ENCODE assay signal across 17 cellular contexts in the genomic region with DNA sequence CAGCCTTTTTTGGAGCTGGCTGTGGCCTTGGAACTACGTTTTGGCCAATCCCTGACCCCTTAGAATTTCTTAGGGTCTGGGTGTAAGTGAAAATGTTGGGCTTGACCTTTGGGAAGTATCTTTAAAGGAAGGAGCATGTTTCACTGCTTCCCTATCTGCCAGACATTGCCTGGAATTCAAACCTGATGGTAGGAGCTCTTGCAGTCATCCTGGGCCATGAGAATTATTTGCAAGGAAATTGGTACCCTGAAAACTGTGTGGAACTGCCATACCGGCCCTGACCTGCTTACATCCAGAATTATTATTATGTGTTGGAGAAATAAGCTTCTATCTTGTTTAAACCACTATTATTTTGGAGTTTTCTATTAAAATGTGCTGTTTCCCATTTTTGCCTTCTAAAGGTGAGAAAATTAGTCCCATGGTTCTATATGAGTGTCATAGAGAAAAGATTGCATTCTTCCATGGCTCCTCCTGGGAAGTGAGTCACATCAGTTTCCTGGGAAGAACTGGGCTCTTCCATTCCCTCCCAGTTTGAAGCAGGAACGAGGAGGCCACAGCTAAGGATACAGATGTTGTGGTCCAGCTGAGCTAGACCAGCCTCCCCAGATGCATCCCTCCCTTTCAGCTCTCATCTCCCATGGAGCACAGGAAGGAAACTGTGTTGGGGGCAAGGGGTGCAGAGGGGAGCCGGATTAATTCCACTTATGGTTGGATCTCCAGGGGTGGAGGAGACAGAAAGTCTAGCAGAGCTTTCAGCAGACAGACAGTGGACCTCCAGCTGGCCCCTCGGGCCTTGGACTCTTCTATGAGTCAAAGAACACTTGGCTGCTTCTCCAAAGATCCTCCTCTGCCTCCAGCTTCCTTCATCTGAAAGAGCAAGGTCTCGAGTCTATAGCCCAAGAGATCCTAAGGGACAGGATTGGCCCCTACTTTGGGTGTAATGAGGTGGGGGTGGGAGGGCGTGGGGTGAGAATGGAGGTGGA.
DNase-seq lines count a peak whose midpoint lies in the region; ATAC-seq, FAIRE-seq and TF ChIP-seq lines count a peak whose summit lies in the region.
"Had no signal": no experiment of that assay in that cellular context is flagged by ENCODE, and none has a peak within 500 bp of the region (broad histone marks: within the 10 kb centered on the region; RNA-seq: fewer than 3 reads in every experiment).

No MANE protein-coding gene starts in this region.

- TF ChIP-seq CTCF in RWPE2 (IDR thresholded peaks at IDR 0.05; ENCODE audit: poor library complexity, severe bottlenecking) (no peak), D721Med (IDR thresholded peaks at IDR 0.05; ENCODE audit: insufficient read depth, missing control alignments) (no peak)

- H3K27me3 ChIP-seq in ACC112 (ENCODE audit: insufficient read depth, low read length) (no peaks in the 10 kb centered on the region), RWPE2 (ENCODE audit: insufficient read depth, poor library complexity, severe bottlenecking) (no peaks in the 10 kb centered on the region)
- H3K27me3 ChIP-seq: adrenal gland, Peyer's patch had no signal

- H3K79me2 ChIP-seq in ACC112 (ENCODE audit: control insufficient read depth, insufficient read depth, low read length, unreplicated experiment) = no peaks in the 10 kb centered on the region

- no peaks in the 10 kb centered on the region for H3K9me3 Mint-ChIP-seq in activated naive CD8-positive, alpha-beta T cell treated with anti-CD3 and anti-CD28 coated beads, Interleukin-2, amount 50 U/mL, for 24 hours
- H3K9me3 Mint-ChIP-seq: activated B cell treated with CpG ODN at 0.5 μM for 24 hours; activated T-helper 2 cell treated with anti-CD3 and anti-CD28 coated beads, Interferon-gamma antibody, Interleukin-2, Interleukin-4, amounts not matched to agents 10 μg/mL and 5 μg/mL and 100 μg/mL, durations not matched to agents 14 hours and 24 hours and 36 hours had no signal

- H3K36me3 ChIP-seq in ACC112 (ENCODE audit: insufficient read depth, low read length) (no peaks in the 10 kb centered on the region), RWPE2 (ENCODE audit: low read depth) (no peaks in the 10 kb centered on the region)
- H3K36me3 ChIP-seq: adrenal gland, Peyer's patch had no signal

- H2AFZ ChIP-seq in ACC112 (ENCODE audit: low read length, unreplicated experiment) = peak overlapping the region; percentile 31

- H3K27me3 Mint-ChIP-seq in activated naive CD8-positive, alpha-beta T cell treated with anti-CD3 and anti-CD28 coated beads, Interleukin-2, amount 50 U/mL, for 24 hours = no peaks in the 10 kb centered on the region
- H3K27me3 Mint-ChIP-seq: activated B cell treated with CpG ODN at 0.5 μM for 24 hours had no signal

- H3K4me1 Mint-ChIP-seq in activated naive CD8-positive, alpha-beta T cell treated with anti-CD3 and anti-CD28 coated beads, Interleukin-2, amount 50 U/mL, for 24 hours = peaks cover 16% of the 10 kb centered on the region

- H3K4me3 Mint-ChIP-seq in activated naive CD8-positive, alpha-beta T cell treated with anti-CD3 and anti-CD28 coated beads, Interleukin-2, amount 50 U/mL, for 24 hours = no peak overlapping the region
- H3K4me3 Mint-ChIP-seq: activated B cell treated with CpG ODN at 0.5 μM for 24 hours had no signal

- peaks cover 13% of the 10 kb centered on the region for H3K4me1 ChIP-seq in ACC112 (ENCODE audit: control insufficient read depth, insufficient read depth, low read length, unreplicated experiment)
- H3K4me1 ChIP-seq in RWPE2 (ENCODE audit: insufficient read depth, poor library complexity, severe bottlenecking) = peaks cover 31% of the 10 kb centered on the region
- H3K4me1 ChIP-seq: Peyer's patch had no signal

- peak; percentile 61 for DNase-seq in H54 (ENCODE audit: insufficient read length, low spot score)
- no peak for DNase-seq in RWPE2 (ENCODE audit: low spot score)
- peak; percentile 28 for DNase-seq in glomerular visceral epithelial cell (ENCODE audit: extremely low spot score)
- DNase-seq in activated naive CD8-positive, alpha-beta T cell treated with anti-CD3 and anti-CD28 coated beads, Interleukin-2, amount 50 U/mL, for 24 hours = no peak
- no peak for DNase-seq in D721Med (ENCODE audit: insufficient read length, low spot score)
- no peak for DNase-seq in DMS 273 treated with DMSO at 0.1 percent for 48 hours (lab: John Stamatoyannopoulos, UW)
- DNase-seq in NCI-H146 treated with DMSO at 0.1 percent for 48 hours (lab: John Stamatoyannopoulos, UW; ENCODE audit: unreplicated experiment) = no peak
- DNase-seq: activated B cell treated with CpG ODN at 0.5 μM for 24 hours; adrenal gland; Calu3; MV-4-11; Peyer's patch; stimulated activated CD4-positive, alpha-beta T cell treated with anti-CD3 and anti-CD28 coated beads, Interleukin-2, amount 100 ng/mL, for 24 hours; substantia nigra had no signal

- no peak overlapping the region for H3K27ac Mint-ChIP-seq in activated naive CD8-positive, alpha-beta T cell treated with anti-CD3 and anti-CD28 coated beads, Interleukin-2, amount 50 U/mL, for 24 hours
- H3K27ac Mint-ChIP-seq: activated T-helper 2 cell treated with anti-CD3 and anti-CD28 coated beads, Interferon-gamma antibody, Interleukin-2, Interleukin-4, amounts not matched to agents 10 μg/mL and 5 μg/mL and 100 μg/mL, durations not matched to agents 14 hours and 24 hours and 36 hours had no signal

- H3K4me3 ChIP-seq in ACC112 (ENCODE audit: low read depth, low read length) = no peak overlapping the region
- H3K4me3 ChIP-seq in RWPE2 (ENCODE audit: severe bottlenecking) = no peak overlapping the region
- H3K4me3 ChIP-seq: adrenal gland, Peyer's patch had no signal

- H3K27ac ChIP-seq in ACC112 (ENCODE audit: low read depth, low read length) = peak overlapping the region; percentile 70
- H3K27ac ChIP-seq in RWPE2 (ENCODE audit: poor library complexity, severe bottlenecking) = peak overlapping the region; percentile 86
- H3K27ac ChIP-seq: adrenal gland, Peyer's patch had no signal

- no peaks in the 10 kb centered on the region for H3K36me3 Mint-ChIP-seq in activated naive CD8-positive, alpha-beta T cell treated with anti-CD3 and anti-CD28 coated beads, Interleukin-2, amount 50 U/mL, for 24 hours (ENCODE audit: low read depth)

- H3K9me3 ChIP-seq in RWPE2 (ENCODE audit: severe bottlenecking) = no peaks in the 10 kb centered on the region
- H3K9me3 ChIP-seq: adrenal gland, Peyer's patch had no signal

- FAIRE-seq in H54 (lab: Jason Lieb, UNC) = no peak
- FAIRE-seq in D721Med (lab: Jason Lieb, UNC) = no peak

- TF ChIP-seq POLR2A in H54 (IDR thresholded peaks at IDR 0.05; ENCODE audit: low read depth, low read length) = no peak

- peak; percentile 63 for ATAC-seq in RWPE2 (ENCODE audit: low read depth)
- no peak for ATAC-seq in activated naive CD8-positive, alpha-beta T cell treated with anti-CD3 and anti-CD28 coated beads, Interleukin-2, amount 50 U/mL, for 24 hours
- ATAC-seq: HCT116 had no signal

Comparison
In these comparisons a context has a peak if more than half of its experiments do, and no peak if none do; other contexts are left out.
1. DNase-seq: peak in H54 (single experiment) and glomerular visceral epithelial cell (single experiment); none in RWPE2 (single experiment), activated naive CD8-positive, alpha-beta T cell treated with anti-CD3 and anti-CD28 coated beads, Interleukin-2, amount 50 U/mL, for 24 hours (single experiment), D721Med (single experiment), DMS 273 treated with DMSO at 0.1 percent for 48 hours (single experiment) and NCI-H146 treated with DMSO at 0.1 percent for 48 hours (single experiment).